ENCODE assay signal across 8 cellular contexts in the genomic region with DNA sequence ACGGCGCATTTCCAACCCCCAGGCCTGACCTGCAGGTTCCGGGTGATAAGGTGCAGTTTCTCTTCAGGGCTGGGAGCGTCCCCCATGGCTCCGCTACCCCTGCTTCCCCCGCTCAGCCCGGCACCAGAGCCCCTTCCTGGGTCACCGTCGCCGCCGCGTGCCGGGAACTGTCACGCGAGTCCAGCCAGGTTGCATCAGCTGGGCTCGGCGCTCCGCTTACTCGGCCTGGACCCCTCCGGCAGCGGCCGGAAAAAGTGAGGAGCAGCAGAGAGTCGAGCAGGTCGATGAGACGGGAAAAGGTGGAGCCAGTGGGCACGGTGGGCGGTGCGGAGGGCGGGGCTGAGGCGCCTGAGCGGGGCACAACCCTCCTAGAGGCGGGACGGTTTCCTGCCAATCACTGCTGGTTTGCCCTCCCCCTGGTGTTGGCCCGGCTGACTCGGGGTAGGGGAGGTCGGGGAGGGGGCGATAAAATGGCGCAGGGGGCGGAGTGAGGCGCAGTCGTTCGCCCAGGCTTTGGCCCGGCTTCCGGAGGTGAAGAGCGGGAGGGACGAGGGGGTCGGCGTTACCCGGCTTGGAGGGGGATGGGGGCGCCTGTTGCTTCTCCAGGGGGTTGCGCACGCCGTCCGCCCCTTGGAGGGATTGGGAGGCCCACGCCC. TPM values are rescaled to one million over a fixed set of nuclear protein-coding genes. Genes with fewer than 3 reads are reported as not detected.
DNase-seq lines count a peak whose midpoint lies in the region; TF ChIP-seq lines count a peak whose summit lies in the region.

Gene S100PBP (plus strand): TSS at position 495 of the 656 bp plus-strand sequence. CDS start 8,447 bp downstream, outside the sequence.
Gene YARS1 (minus strand): TSS at position 200 of the 656 bp plus-strand sequence. CDS start 114 bp downstream, at position 86.

- no peaks in the 10 kb centered on the region for H3K9me3 Mint-ChIP-seq in nephron
- H3K9me3 Mint-ChIP-seq in stimulated activated naive CD8-positive, alpha-beta T cell treated with anti-CD3 and anti-CD28 coated beads, Interleukin-15, Interleukin-2, amounts not matched to agents 100 ng/mL and 50 ng/mL, for 24 hours = peaks cover 5% of the 10 kb centered on the region

- DNase-seq in ELF-1 (ENCODE audit: low read depth, low spot score) (peak; percentile 100), H7 (peak; percentile 99), M059J (ENCODE audit: low read depth) (peak; percentile 97), SHP77 (lab: John Stamatoyannopoulos, UW) (peak; percentile 95 to 96), fibroblast of pulmonary artery (ENCODE audit: low read depth) (peak; percentile 98)
- peak; percentile 100 for DNase-seq in activated effector memory CD4-positive, alpha-beta T cell treated with Interleukin-2 at 50 U/mL for 16 hours

- H3K27me3 ChIP-seq in H7 (ENCODE audit: control insufficient read depth, insufficient read depth, low read length) = no peaks in the 10 kb centered on the region

- peak within 1 kb of the TSS; percentile 99 for H3K4me3 ChIP-seq in H7 (ENCODE audit: insufficient read depth, low read depth, low read length)
- H3K4me3 ChIP-seq in fibroblast of pulmonary artery (replicated peaks; ENCODE audit: low read depth, low read length) = peak within 1 kb of the TSS; percentile 99

- H3K4me3 Mint-ChIP-seq in nephron = peak within 1 kb of the TSS; percentile 97 to 100 (median 99)
- peak within 1 kb of the TSS; percentile 97 for H3K4me3 Mint-ChIP-seq in stimulated activated naive CD8-positive, alpha-beta T cell treated with anti-CD3 and anti-CD28 coated beads, Interleukin-15, Interleukin-2, amounts not matched to agents 100 ng/mL and 50 ng/mL, for 24 hours

- TF ChIP-seq CTCF in fibroblast of pulmonary artery (IDR thresholded peaks at IDR 0.05; ENCODE audit: low read length, missing control alignments) = no peak
- no peak for TF ChIP-seq CTCF in nephron (IDR thresholded peaks at IDR 0.05; ENCODE audit: unreplicated experiment in 3 of 3)

- peaks cover 33% of the 10 kb centered on the region for H3K4me1 Mint-ChIP-seq in nephron
- H3K4me1 Mint-ChIP-seq in stimulated activated naive CD8-positive, alpha-beta T cell treated with anti-CD3 and anti-CD28 coated beads, Interleukin-15, Interleukin-2, amounts not matched to agents 100 ng/mL and 50 ng/mL, for 24 hours (ENCODE audit: low read depth) = peaks cover 69% of the 10 kb centered on the region

- peak within 1 kb of the TSS; percentile 91 to 93 (median 92) for H3K27ac Mint-ChIP-seq in nephron
- peak within 1 kb of the TSS; percentile 98 for H3K27ac Mint-ChIP-seq in stimulated activated naive CD8-positive, alpha-beta T cell treated with anti-CD3 and anti-CD28 coated beads, Interleukin-15, Interleukin-2, amounts not matched to agents 100 ng/mL and 50 ng/mL, for 24 hours

- no peaks in the 10 kb centered on the region for H3K36me3 ChIP-seq in H7 (replicated peaks; ENCODE audit: control insufficient read depth, insufficient read depth, low read length)

- H3K36me3 Mint-ChIP-seq in nephron (ENCODE audit: low read depth) = peaks cover 13% of the 10 kb centered on the region
- H3K36me3 Mint-ChIP-seq in stimulated activated naive CD8-positive, alpha-beta T cell treated with anti-CD3 and anti-CD28 coated beads, Interleukin-15, Interleukin-2, amounts not matched to agents 100 ng/mL and 50 ng/mL, for 24 hours (ENCODE audit: low read depth) = peaks cover 39% of the 10 kb centered on the region

- no peaks in the 10 kb centered on the region for H3K27me3 Mint-ChIP-seq in nephron (ENCODE audit: low read depth)
- no peaks in the 10 kb centered on the region for H3K27me3 Mint-ChIP-seq in stimulated activated naive CD8-positive, alpha-beta T cell treated with anti-CD3 and anti-CD28 coated beads, Interleukin-15, Interleukin-2, amounts not matched to agents 100 ng/mL and 50 ng/mL, for 24 hours

RNA-seq across cellular contexts. Expression of gene S100PBP, which starts in this region (rescaled TPM):
- total RNA-seq in H7 (2014; rRNA removed; shearing (Covaris generic)) = 83.0 and 83.4 TPM in 2 replicates
- 20.9 and 30.3 TPM in 2 replicates for total RNA-seq in M059J (2014; rRNA removed; shearing (Covaris generic))

RNA-seq across cellular contexts. Expression of gene YARS1, which starts in this region (rescaled TPM):
- 239 and 260 TPM in 2 replicates for total RNA-seq in H7 (2014; rRNA removed; shearing (Covaris generic))
- total RNA-seq in M059J (2014; rRNA removed; shearing (Covaris generic)) = 83.6 and 87.2 TPM in 2 replicates

Comparison
In these comparisons a context has a peak if more than half of its experiments do, and no peak if none do; other contexts are left out.
1. Peak in every context shown above with its lines: DNase-seq and H3K4me3 ChIP-seq.